Comparison of ENCODE assay signal across 8 cellular contexts in genomic region chr15:52040167-52040900, GRCh38. TPM values are rescaled to one million over a fixed set of nuclear protein-coding genes. Genes with fewer than 3 reads are reported as not detected.
DNase-seq lines count a peak whose midpoint lies in the region; ATAC-seq and TF ChIP-seq lines count a peak whose summit lies in the region.

No MANE protein-coding gene starts in this region.

- no peaks in the 10 kb centered on the region for H3K36me3 ChIP-seq in brain microvascular endothelial cell (replicated peaks)

- peaks cover 17% of the 10 kb centered on the region for H3K36me3 Mint-ChIP-seq in HFFc6 (ENCODE audit: low read depth)

- peak overlapping the region; percentile 17 for H3K27ac Mint-ChIP-seq in HFFc6

- H3K4me1 Mint-ChIP-seq in HFFc6 (ENCODE audit: low read depth) = peaks cover 58% of the 10 kb centered on the region

- TF ChIP-seq CTCF in HFFc6 (IDR thresholded peaks at IDR 0.05) (no peak), fibroblast of villous mesenchyme (IDR thresholded peaks at IDR 0.05; ENCODE audit: insufficient read depth, low read depth, low read length) (no peak), brain microvascular endothelial cell (IDR thresholded peaks at IDR 0.05; ENCODE audit: low read depth, low read length, missing control alignments) (no peak)

- H3K27ac ChIP-seq in brain microvascular endothelial cell = no peak overlapping the region

- no peaks in the 10 kb centered on the region; the same call in 1 of the 2 replicates for H3K27me3 Mint-ChIP-seq in HFFc6 (ENCODE audit: insufficient read depth)

- DNase-seq in HFFc6 (no peak), RPMI7951 (ENCODE audit: low read depth) (peak; percentile 33), fibroblast of villous mesenchyme (ENCODE audit: low read depth) (peak; percentile 54), putamen (ENCODE audit: low spot score) (peak; percentile 63), SW 1271 (lab: John Stamatoyannopoulos, UW) (no peak), brain microvascular endothelial cell (no peak)

- H3K27me3 ChIP-seq in brain microvascular endothelial cell (replicated peaks) = no peaks in the 10 kb centered on the region

- no peaks in the 10 kb centered on the region for H3K9me3 Mint-ChIP-seq in HFFc6

- H3K4me3 Mint-ChIP-seq in HFFc6 = no peak overlapping the region

- in situ Hi-C loops in brain microvascular endothelial cell (cut with HindIII; ENCODE audit: low pct_ligation_motif_present, low sequenced_read_pairs) = no loop called here

- ATAC-seq in GM21786 (IDR thresholded peaks at IDR 0.05; ENCODE audit: unreplicated experiment) = no peak
- ATAC-seq in HG02798 (IDR thresholded peaks at IDR 0.05; ENCODE audit: poor library complexity, unreplicated experiment) = no peak

- H3K4me3 ChIP-seq in fibroblast of villous mesenchyme (ENCODE audit: low read depth, low read length) (no peak overlapping the region), brain microvascular endothelial cell (ENCODE audit: low read depth, low read length) (no peak overlapping the region)

RNA-seq across cellular contexts. Expression of gene MAPK6, which starts 21.3 kb away (rescaled TPM):
- 10 to 100 TPM; 43.0 to 61.9 (median 54.6) TPM for total RNA-seq in HFFc6 (2021; fragmentation: NEBNext Ultra II Directional; extraction: Animal tissue kit (Norgen Biotek cat#: 25700))
- 73.9 and 85.9 TPM in 2 replicates for total RNA-seq in RPMI7951 (2014; rRNA removed; shearing (Covaris generic))
- 108 and 135 TPM in 2 replicates for total RNA-seq in fibroblast of villous mesenchyme

Comparison
In these comparisons a context has a peak if more than half of its experiments do, and no peak if none do; other contexts are left out.
1. DNase-seq: peak in RPMI7951 (single experiment), fibroblast of villous mesenchyme (single experiment) and putamen (single experiment); none in HFFc6 (single experiment), SW 1271 (0 of 2) and brain microvascular endothelial cell (single experiment).